ENCODE assay signal across 8 cellular contexts in genomic region chr14:69712637-69713088, GRCh38. TPM values are rescaled to one million over a fixed set of nuclear protein-coding genes. Genes with fewer than 3 reads are reported as not detected.
A peak's percentile ranks its signal among the peaks of the same experiment; 100 is the strongest.
DNase-seq lines count a peak whose midpoint lies in the region; ATAC-seq and TF ChIP-seq lines count a peak whose summit lies in the region.

No MANE protein-coding gene starts in this region.

- H3K27me3 ChIP-seq in HCT116 (ENCODE audit: insufficient read depth, low read length) (no peaks in the 10 kb centered on the region), dorsolateral prefrontal cortex (no peaks in the 10 kb centered on the region)

- H3K4me2 ChIP-seq in HCT116 (ENCODE audit: low read length), result peak overlapping the region; percentile 37; the same call in 1 of the 2 replicates

- POLR2A ChIA-PET in HCT116 (lab: Charles Lee), result no interaction called here

- H3K4me1 ChIP-seq in HCT116 (ENCODE audit: control insufficient read depth in 1 of 2, insufficient read depth in 2 of 2, low read length in 2 of 2), result peaks cover 17 to 22% of the 10 kb centered on the region in 2 experiments

- H3K4me3 Mint-ChIP-seq in natural killer cell treated with Interleukin-12 subunit alpha and Interleukin-12 subunit beta and Interleukin-15 and Interleukin-18, amount 100 ng/mL, for 72 hours, result peak overlapping the region; percentile 85

- no peak for TF ChIP-seq RAD21 in HCT116 (IDR thresholded peaks at IDR 0.05; ENCODE audit: low read depth)

- CTCF ChIA-PET in HCT116 (lab: Charles Lee), result no interaction called here

- no peak for TF ChIP-seq POLR2A in HCT116 (IDR thresholded peaks at IDR 0.05; ENCODE audit: borderline replicate concordance, extremely low read depth, insufficient read depth, insufficient read length)

- H3K9ac ChIP-seq in HCT116 (ENCODE audit: low read length), result no peak overlapping the region

- H3K36me3 ChIP-seq in HCT116 (ENCODE audit: control insufficient read depth in 1 of 2, insufficient read depth in 2 of 2, low read length in 2 of 2), result no peaks in the 10 kb centered on the region

- H3K27ac Mint-ChIP-seq in natural killer cell treated with Interleukin-12 subunit alpha and Interleukin-12 subunit beta and Interleukin-15 and Interleukin-18, amount 100 ng/mL, for 72 hours, result peak overlapping the region; percentile 100

- intact Hi-C loops in HCT116 (cut with micrococcal nuclease), result no loop called here
- intact Hi-C loops in dorsolateral prefrontal cortex (cut with DNase I), result loop anchor here (5.0 kb wide), 1 partner anchor 100 kb away; the partner anchor contains the start of gene SUSD6 (in 2 of the 2)

- ATAC-seq in HCT116 (peak; percentile 29; the same call in 1 of the 2 replicates), HG03457 (IDR thresholded peaks at IDR 0.05; ENCODE audit: unreplicated experiment) (no peak)
- ATAC-seq in natural killer cell treated with Interleukin-12 subunit alpha and Interleukin-12 subunit beta and Interleukin-15 and Interleukin-18, amount 100 ng/mL, for 72 hours, result peak; percentile 56 to 57

- H2AFZ ChIP-seq in HCT116 (ENCODE audit: low read depth, low read length, poor library complexity, severe bottlenecking), result no peak overlapping the region

- H3K27me3 Mint-ChIP-seq in natural killer cell treated with Interleukin-12 subunit alpha and Interleukin-12 subunit beta and Interleukin-15 and Interleukin-18, amount 100 ng/mL, for 72 hours, result no peaks in the 10 kb centered on the region

- peak overlapping the region; percentile 34 for H3K27ac ChIP-seq in HCT116 (ENCODE audit: low read depth, low read length)
- H3K27ac ChIP-seq in dorsolateral prefrontal cortex, result peak overlapping the region in 56 of 59 donors; percentile 8 to 88 (median 75)

- H3K4me1 Mint-ChIP-seq in natural killer cell treated with Interleukin-12 subunit alpha and Interleukin-12 subunit beta and Interleukin-15 and Interleukin-18, amount 100 ng/mL, for 72 hours (ENCODE audit: low read depth in 2 of 2), result peaks cover 69 to 85% of the 10 kb centered on the region in 2 donors

- TF ChIP-seq CTCF in HCT116 (IDR thresholded peaks at IDR 0.05 in 2 of 3, conservative IDR thresholded peaks at IDR 0.05 in 1 of 3; ENCODE audit: borderline replicate concordance in 1 of 3, insufficient read depth in 1 of 3, low read depth in 2 of 3, low read length in 2 of 3) (no peak), dorsolateral prefrontal cortex (IDR thresholded peaks at IDR 0.05 in 54 of 56, conservative IDR thresholded peaks at IDR 0.05 in 2 of 56; ENCODE audit: low read depth in 1 of 56, partially characterized antibody in 56 of 56) (no peak)

- H3K9me3 Mint-ChIP-seq in natural killer cell treated with Interleukin-12 subunit alpha and Interleukin-12 subunit beta and Interleukin-15 and Interleukin-18, amount 100 ng/mL, for 72 hours, result peaks cover 2% of the 10 kb centered on the region

- DNase-seq in HCT116 (ENCODE audit: low read depth, low spot score) (no peak), NCI-H748 (lab: John Stamatoyannopoulos, UW; ENCODE audit: unreplicated experiment) (peak; percentile 93), dorsolateral prefrontal cortex (no peak), globus pallidus (ENCODE audit: low spot score) (no peak), HuH-7.5 (ENCODE audit: low spot score) (no peak)
- DNase-seq in natural killer cell treated with Interleukin-12 subunit alpha and Interleukin-12 subunit beta and Interleukin-15 and Interleukin-18, amount 100 ng/mL, for 72 hours (ENCODE audit: low spot score), result peak; percentile 71
- no peak for DNase-seq in stimulated activated CD8-positive, alpha-beta memory T cell treated with anti-CD3 and anti-CD28 coated beads, Interleukin-4, amount 100 ng/mL, for 48 hours

- no TSS peak for BruUV-seq in HCT116 (replicated peaks; lab: Mats Ljungman, UMichigan)

- H3K9me3 ChIP-seq in HCT116 (ENCODE audit: control insufficient read depth in 1 of 2, insufficient read depth in 1 of 2, low read depth in 1 of 2, low read length in 2 of 2), result no peaks in the 10 kb centered on the region

- no peaks in the 10 kb centered on the region for H3K79me2 ChIP-seq in HCT116 (ENCODE audit: insufficient read depth, low read length)

- no peaks in the 10 kb centered on the region for H3K9me2 ChIP-seq in HCT116 (ENCODE audit: insufficient read depth)

- RAD21 ChIA-PET in HCT116 (lab: Charles Lee; ENCODE audit: low non-redundant PET in 1 of 2, low total read pairs in 2 of 2, uncharacterized antibody in 2 of 2, unreplicated experiment in 2 of 2), result no interaction called here

- H4K20me1 ChIP-seq in HCT116 (ENCODE audit: insufficient read depth), result no peaks in the 10 kb centered on the region

- peaks cover 14% of the 10 kb centered on the region for H3K36me3 Mint-ChIP-seq in natural killer cell treated with Interleukin-12 subunit alpha and Interleukin-12 subunit beta and Interleukin-15 and Interleukin-18, amount 100 ng/mL, for 72 hours

- H3K4me3 ChIP-seq in HCT116 (replicated peaks in 1 of 2; ENCODE audit: low read depth in 1 of 2, low read length in 2 of 2), result no peak overlapping the region
- H3K4me3 ChIP-seq in dorsolateral prefrontal cortex, result peak overlapping the region in 1 of 59 donors; percentile 18

TF ChIP-seq in HCT116, 20 proteins besides CTCF, POLR2A, EP300 and RAD21:
- TF ChIP-seq, protein P1, sequence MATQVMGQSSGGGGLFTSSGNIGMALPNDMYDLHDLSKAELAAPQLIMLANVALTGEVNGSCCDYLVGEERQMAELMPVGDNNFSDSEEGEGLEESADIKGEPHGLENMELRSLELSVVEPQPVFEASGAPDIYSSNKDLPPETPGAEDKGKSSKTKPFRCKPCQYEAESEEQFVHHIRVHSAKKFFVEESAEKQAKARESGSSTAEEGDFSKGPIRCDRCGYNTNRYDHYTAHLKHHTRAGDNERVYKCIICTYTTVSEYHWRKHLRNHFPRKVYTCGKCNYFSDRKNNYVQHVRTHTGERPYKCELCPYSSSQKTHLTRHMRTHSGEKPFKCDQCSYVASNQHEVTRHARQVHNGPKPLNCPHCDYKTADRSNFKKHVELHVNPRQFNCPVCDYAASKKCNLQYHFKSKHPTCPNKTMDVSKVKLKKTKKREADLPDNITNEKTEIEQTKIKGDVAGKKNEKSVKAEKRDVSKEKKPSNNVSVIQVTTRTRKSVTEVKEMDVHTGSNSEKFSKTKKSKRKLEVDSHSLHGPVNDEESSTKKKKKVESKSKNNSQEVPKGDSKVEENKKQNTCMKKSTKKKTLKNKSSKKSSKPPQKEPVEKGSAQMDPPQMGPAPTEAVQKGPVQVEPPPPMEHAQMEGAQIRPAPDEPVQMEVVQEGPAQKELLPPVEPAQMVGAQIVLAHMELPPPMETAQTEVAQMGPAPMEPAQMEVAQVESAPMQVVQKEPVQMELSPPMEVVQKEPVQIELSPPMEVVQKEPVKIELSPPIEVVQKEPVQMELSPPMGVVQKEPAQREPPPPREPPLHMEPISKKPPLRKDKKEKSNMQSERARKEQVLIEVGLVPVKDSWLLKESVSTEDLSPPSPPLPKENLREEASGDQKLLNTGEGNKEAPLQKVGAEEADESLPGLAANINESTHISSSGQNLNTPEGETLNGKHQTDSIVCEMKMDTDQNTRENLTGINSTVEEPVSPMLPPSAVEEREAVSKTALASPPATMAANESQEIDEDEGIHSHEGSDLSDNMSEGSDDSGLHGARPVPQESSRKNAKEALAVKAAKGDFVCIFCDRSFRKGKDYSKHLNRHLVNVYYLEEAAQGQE (IDR thresholded peaks at IDR 0.05; ENCODE audit: low read depth), result no peak
- TF ChIP-seq TCF7L2 (IDR thresholded peaks at IDR 0.05; ENCODE audit: borderline replicate concordance, extremely low read depth, insufficient read depth, insufficient read length) (no peak), ZFX (IDR thresholded peaks at IDR 0.05) (no peak), EZH2phosphoT487 (IDR thresholded peaks at IDR 0.05; ENCODE audit: borderline replicate concordance) (no peak), POLR2AphosphoS5 (IDR thresholded peaks at IDR 0.05; ENCODE audit: low read depth, low read length) (no peak), ZNF274 (IDR thresholded peaks at IDR 0.05; ENCODE audit: low read depth, low read length) (no peak), EZH2 (IDR thresholded peaks at IDR 0.05) (no peak), FOSL1 (IDR thresholded peaks at IDR 0.05; ENCODE audit: low read depth) (no peak), EGR1 (IDR thresholded peaks at IDR 0.05; ENCODE audit: low read depth) (no peak), ELF1 (IDR thresholded peaks at IDR 0.05; ENCODE audit: borderline replicate concordance, low read depth) (no peak), CBX3 (IDR thresholded peaks at IDR 0.05; ENCODE audit: low read depth) (no peak), JUND (IDR thresholded peaks at IDR 0.05) (no peak), SP1 (IDR thresholded peaks at IDR 0.05; ENCODE audit: low read depth) (no peak), CEBPB (IDR thresholded peaks at IDR 0.05; ENCODE audit: low read depth) (no peak), SRF (IDR thresholded peaks at IDR 0.05; ENCODE audit: low read depth) (no peak), SIN3A (IDR thresholded peaks at IDR 0.05; ENCODE audit: low read depth) (no peak)
- TF ChIP-seq, protein P2, sequence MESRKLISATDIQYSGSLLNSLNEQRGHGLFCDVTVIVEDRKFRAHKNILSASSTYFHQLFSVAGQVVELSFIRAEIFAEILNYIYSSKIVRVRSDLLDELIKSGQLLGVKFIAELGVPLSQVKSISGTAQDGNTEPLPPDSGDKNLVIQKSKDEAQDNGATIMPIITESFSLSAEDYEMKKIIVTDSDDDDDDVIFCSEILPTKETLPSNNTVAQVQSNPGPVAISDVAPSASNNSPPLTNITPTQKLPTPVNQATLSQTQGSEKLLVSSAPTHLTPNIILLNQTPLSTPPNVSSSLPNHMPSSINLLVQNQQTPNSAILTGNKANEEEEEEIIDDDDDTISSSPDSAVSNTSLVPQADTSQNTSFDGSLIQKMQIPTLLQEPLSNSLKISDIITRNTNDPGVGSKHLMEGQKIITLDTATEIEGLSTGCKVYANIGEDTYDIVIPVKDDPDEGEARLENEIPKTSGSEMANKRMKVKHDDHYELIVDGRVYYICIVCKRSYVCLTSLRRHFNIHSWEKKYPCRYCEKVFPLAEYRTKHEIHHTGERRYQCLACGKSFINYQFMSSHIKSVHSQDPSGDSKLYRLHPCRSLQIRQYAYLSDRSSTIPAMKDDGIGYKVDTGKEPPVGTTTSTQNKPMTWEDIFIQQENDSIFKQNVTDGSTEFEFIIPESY (IDR thresholded peaks at IDR 0.05; ENCODE audit: extremely low read depth, insufficient replicate concordance, low read length), result no peak
- TF ChIP-seq, protein P3, sequence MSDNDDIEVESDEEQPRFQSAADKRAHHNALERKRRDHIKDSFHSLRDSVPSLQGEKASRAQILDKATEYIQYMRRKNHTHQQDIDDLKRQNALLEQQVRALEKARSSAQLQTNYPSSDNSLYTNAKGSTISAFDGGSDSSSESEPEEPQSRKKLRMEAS (IDR thresholded peaks at IDR 0.05), result no peak

RNA-seq across cellular contexts. Expression of gene SRSF5, which starts 54.3 kb away (rescaled TPM):
- 258 TPM for total RNA-seq in HCT116 (2021; ENCODE audit: unreplicated experiment)
- 246 and 285 TPM in 2 replicates for polyA plus RNA-seq in HCT116 (2012)
- total RNA-seq in dorsolateral prefrontal cortex, result 100 to 1,000 TPM; 348 to 822 (median 535) TPM
- 100 to 1,000 TPM; 317 to 354 TPM for total RNA-seq in natural killer cell treated with Interleukin-12 subunit alpha and Interleukin-12 subunit beta and Interleukin-15 and Interleukin-18, amount 100 ng/mL, for 72 hours

Comparison
In these comparisons a context has a peak if more than half of its experiments do, and no peak if none do; other contexts are left out.
1. DNase-seq: peak in NCI-H748 (single experiment) and natural killer cell treated with Interleukin-12 subunit alpha and Interleukin-12 subunit beta and Interleukin-15 and Interleukin-18, amount 100 ng/mL, for 72 hours (single experiment); none in HCT116 (single experiment), dorsolateral prefrontal cortex (0 of 10), globus pallidus (single experiment), HuH-7.5 (single experiment) and stimulated activated CD8-positive, alpha-beta memory T cell treated with anti-CD3 and anti-CD28 coated beads, Interleukin-4, amount 100 ng/mL, for 48 hours (single experiment).